Comparison of ENCODE assay signal across 9 cellular contexts in genomic region chr6:87944541-87944954, GRCh38.
DNase-seq lines count a peak whose midpoint lies in the region; ATAC-seq and TF ChIP-seq lines count a peak whose summit lies in the region.
"Had no signal": no experiment of that assay in that cellular context is flagged by ENCODE, and none has a peak within 500 bp of the region (broad histone marks: within the 10 kb centered on the region; RNA-seq: fewer than 3 reads in every experiment).

No MANE protein-coding gene starts in this region.

- peaks cover 39% of the 10 kb centered on the region for H3K27me3 Mint-ChIP-seq in osteocyte (ENCODE audit: unreplicated experiment)

- no peak overlapping the region for H3K27ac Mint-ChIP-seq in osteocyte (ENCODE audit: unreplicated experiment)
- H3K27ac Mint-ChIP-seq: activated naive CD8-positive, alpha-beta T cell treated with anti-CD3 and anti-CD28 coated beads, Interleukin-2, amount 10 ng/mL, durations not matched to agents 7 days and 5 days had no signal

- no peaks in the 10 kb centered on the region for H3K9me3 Mint-ChIP-seq in osteocyte (ENCODE audit: unreplicated experiment)
- H3K9me3 Mint-ChIP-seq: activated naive CD8-positive, alpha-beta T cell treated with anti-CD3 and anti-CD28 coated beads, Interleukin-2, amount 10 ng/mL, durations not matched to agents 7 days and 5 days had no signal

- TF ChIP-seq CTCF in osteocyte (IDR thresholded peaks at IDR 0.05): no peak

- no peaks in the 10 kb centered on the region for H3K4me1 Mint-ChIP-seq in osteocyte (ENCODE audit: unreplicated experiment)
- H3K4me1 Mint-ChIP-seq: activated naive CD8-positive, alpha-beta T cell treated with anti-CD3 and anti-CD28 coated beads, Interleukin-2, amount 10 ng/mL, durations not matched to agents 7 days and 5 days had no signal

- DNase-seq in GM04503 (ENCODE audit: low read depth): peak; percentile 39
- DNase-seq in NCI-H69 (lab: John Stamatoyannopoulos, UW): peak; percentile 79
- DNase-seq in osteocyte (ENCODE audit: extremely low spot score, unreplicated experiment): peak; percentile 65
- DNase-seq in middle frontal gyrus (ENCODE audit: extremely low spot score, low spot score): no peak
- no peak for DNase-seq in GM19240 (ENCODE audit: insufficient read length, low spot score)
- DNase-seq: activated naive CD8-positive, alpha-beta T cell treated with anti-CD3 and anti-CD28 coated beads, Interleukin-2, amount 10 ng/mL, durations not matched to agents 7 days and 5 days had no signal

- H3K4me3 Mint-ChIP-seq in osteocyte (ENCODE audit: unreplicated experiment): no peak overlapping the region
- H3K4me3 Mint-ChIP-seq: activated naive CD8-positive, alpha-beta T cell treated with anti-CD3 and anti-CD28 coated beads, Interleukin-2, amount 10 ng/mL, durations not matched to agents 7 days and 5 days had no signal

- H3K36me3 Mint-ChIP-seq in osteocyte (ENCODE audit: unreplicated experiment): no peaks in the 10 kb centered on the region
- H3K36me3 Mint-ChIP-seq: activated naive CD8-positive, alpha-beta T cell treated with anti-CD3 and anti-CD28 coated beads, Interleukin-2, amount 10 ng/mL, durations not matched to agents 7 days and 5 days had no signal

- peak; percentile 98 for ATAC-seq in esophagus mucosa
- ATAC-seq in HG02642 (IDR thresholded peaks at IDR 0.05; ENCODE audit: poor library complexity, unreplicated experiment): no peak
- no peak for ATAC-seq in HG03442 (IDR thresholded peaks at IDR 0.05; ENCODE audit: unreplicated experiment)

Comparison
In these comparisons a context has a peak if more than half of its experiments do, and no peak if none do; other contexts are left out.
1. DNase-seq: peak in GM04503 (single experiment), NCI-H69 (single experiment) and osteocyte (single experiment); none in middle frontal gyrus (single experiment) and GM19240 (single experiment).